Comparison of ENCODE assay signal across 17 cellular contexts in the genomic region with DNA sequence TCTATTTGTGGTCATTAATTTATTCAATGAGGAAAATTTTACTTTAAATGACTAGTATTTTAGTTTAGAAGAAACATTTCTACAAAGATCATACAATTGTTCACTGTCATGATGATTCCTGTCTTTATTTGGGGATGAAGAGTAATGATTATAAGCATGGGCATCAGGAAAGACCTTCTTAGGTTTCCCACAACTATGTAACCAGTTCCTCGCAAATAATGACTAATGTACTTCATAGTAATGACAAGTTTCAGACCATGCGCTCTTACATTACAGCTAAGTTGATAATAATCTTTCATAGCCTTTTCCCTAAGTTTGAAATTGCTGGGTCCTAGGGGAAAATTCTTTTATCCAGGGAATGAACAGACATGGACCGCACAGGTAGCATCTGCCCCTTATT.
DNase-seq lines count a peak whose midpoint lies in the region; ATAC-seq, FAIRE-seq and TF ChIP-seq lines count a peak whose summit lies in the region.
"Had no signal": no experiment of that assay in that cellular context is flagged by ENCODE, and none has a peak within 500 bp of the region (broad histone marks: within the 10 kb centered on the region; RNA-seq: fewer than 3 reads in every experiment).

No MANE protein-coding gene starts in this region.

- H3F3A ChIP-seq in PC-9 (ENCODE audit: insufficient read depth, low read depth): peaks cover 20% of the 10 kb centered on the region

- peaks cover 5% of the 10 kb centered on the region for H3K36me3 Mint-ChIP-seq in Calu3 (ENCODE audit: insufficient read depth, unreplicated experiment)

- H3K27ac Mint-ChIP-seq in Calu3 (ENCODE audit: unreplicated experiment): peak overlapping the region; percentile 37
- H3K27ac Mint-ChIP-seq: CD4-positive, alpha-beta T cell; H9 had no signal

- peaks cover 66% of the 10 kb centered on the region for H3K4me1 Mint-ChIP-seq in Calu3 (ENCODE audit: low read depth, unreplicated experiment)

- no peaks in the 10 kb centered on the region for H3K36me3 ChIP-seq in PC-9 (ENCODE audit: low read depth)
- H3K36me3 ChIP-seq in HepG2 (replicated peaks in 1 of 2; ENCODE audit: control insufficient read depth in 1 of 2, insufficient read depth in 2 of 2, low read length in 2 of 2): no peaks in the 10 kb centered on the region
- H3K36me3 ChIP-seq: BLaER1 treated with 17β-estradiol and CSF1 and Interleukin-3, amounts not matched to agents 10 nM and 100 nM had no signal

- WGBS in HepG2 (ENCODE audit: low lambda C conversion rate): 100% methylated on average over 3 of the region's 3 CpGs

- DNase-seq in Calu3 (no peak), HCEC 1CT (peak; percentile 48), PC-9 (peak in 1 of 2 experiments; percentile 87), epithelial cell of prostate (ENCODE audit: low read depth, low spot score) (peak; percentile 75), GM19240 (ENCODE audit: insufficient read length, low spot score) (no peak), HepG2 (ENCODE audit: low spot score) (no peak)
- DNase-seq: ACHN; CD4-positive, alpha-beta T cell; DND-41; GOT3; H9; IMR-90; KBM-7 had no signal

- no peaks in the 10 kb centered on the region for H3K9me3 Mint-ChIP-seq in Calu3 (ENCODE audit: low read depth, unreplicated experiment)
- H3K9me3 Mint-ChIP-seq: CD4-positive, alpha-beta T cell; H9 had no signal

- H4K20me1 ChIP-seq in PC-9 (ENCODE audit: insufficient read depth) (no peaks in the 10 kb centered on the region), HepG2 (ENCODE audit: insufficient read depth, low read length) (no peaks in the 10 kb centered on the region)
- H4K20me1 ChIP-seq: BLaER1 treated with 17β-estradiol and CSF1 and Interleukin-3, amounts not matched to agents 10 nM and 100 nM had no signal

- intact Hi-C loops in Calu3 (cut with micrococcal nuclease; ENCODE audit: unreplicated experiment): no loop called here
- intact Hi-C loops in PC-9 (cut with micrococcal nuclease; ENCODE audit: unreplicated experiment): no loop called here
- intact Hi-C loops in HepG2 (cut with micrococcal nuclease; ENCODE audit: unreplicated experiment): no loop called here

- H3K27me3 Mint-ChIP-seq in Calu3 (ENCODE audit: unreplicated experiment): no peaks in the 10 kb centered on the region

- peak overlapping the region; percentile 65 for H3K27ac ChIP-seq in PC-9
- H3K27ac ChIP-seq in epithelial cell of prostate: peak overlapping the region; percentile 94
- no peak overlapping the region for H3K27ac ChIP-seq in HepG2 (ENCODE audit: extremely low read length, insufficient read depth, low read length)
- H3K27ac ChIP-seq: BLaER1 treated with 17β-estradiol and CSF1 and Interleukin-3, amounts not matched to agents 10 nM and 100 nM had no signal

- H2AFZ ChIP-seq in PC-9 (no peak overlapping the region), HepG2 (ENCODE audit: low read length) (no peak overlapping the region)

- peaks cover 23% of the 10 kb centered on the region for H3K4me1 ChIP-seq in PC-9 (replicated peaks; ENCODE audit: insufficient read depth)
- H3K4me1 ChIP-seq in HepG2 (ENCODE audit: insufficient read depth, low read length): peaks cover 10% of the 10 kb centered on the region
- H3K4me1 ChIP-seq: BLaER1 treated with 17β-estradiol and CSF1 and Interleukin-3, amounts not matched to agents 10 nM and 100 nM had no signal

- peaks cover 28% of the 10 kb centered on the region for H3K79me2 ChIP-seq in PC-9 (ENCODE audit: low read depth)
- no peaks in the 10 kb centered on the region for H3K79me2 ChIP-seq in HepG2 (ENCODE audit: insufficient read depth, low read length)

- H3K9ac ChIP-seq in HepG2 (ENCODE audit: insufficient read depth, low read depth, low read length): no peak overlapping the region
- H3K9ac ChIP-seq: BLaER1 treated with 17β-estradiol and CSF1 and Interleukin-3, amounts not matched to agents 10 nM and 100 nM had no signal

- TF ChIP-seq POLR2A in HepG2 (IDR thresholded peaks at IDR 0.05; ENCODE audit: insufficient read depth in 1 of 2, low read depth in 2 of 2, low read length in 2 of 2): no peak

- BruUV-seq in Calu3 (replicated peaks; lab: Mats Ljungman, UMichigan) (no TSS peak), PC-9 (replicated peaks; lab: Mats Ljungman, UMichigan) (no TSS peak), HepG2 (replicated peaks; lab: Mats Ljungman, UMichigan) (no TSS peak)

- H3K4me2 ChIP-seq in PC-9 (peak overlapping the region; percentile 32), HepG2 (ENCODE audit: low read depth, low read length) (no peak overlapping the region)
- H3K4me2 ChIP-seq: BLaER1 treated with 17β-estradiol and CSF1 and Interleukin-3, amounts not matched to agents 10 nM and 100 nM had no signal

- ATAC-seq in HepG2: no peak
- no peak for ATAC-seq in HG02970 (IDR thresholded peaks at IDR 0.05; ENCODE audit: low FRiP score, unreplicated experiment)
- no peak for ATAC-seq in GM19035 (IDR thresholded peaks at IDR 0.05; ENCODE audit: unreplicated experiment)

- CTCF ChIA-PET in Calu3 (lab: Charles Lee): interaction anchor here (1.8 kb wide), 1 partner anchor 100 kb away, joined by 5 read pairs; no protein-coding TSS in a partner anchor
- CTCF ChIA-PET in PC-9 (lab: Charles Lee): interaction anchor here (0.6 kb wide), 1 partner anchor 24 kb away, joined by 3 read pairs; no protein-coding TSS in a partner anchor
- CTCF ChIA-PET in HepG2 (lab: Yijun Ruan, JAX; ENCODE audit: low intra/inter-chr PET ratio, low total read pairs): no interaction called here

- no peak for FAIRE-seq in HepG2 (lab: Jason Lieb, UNC)
- FAIRE-seq: GM18507 had no signal

- in situ Hi-C loops in HepG2 (cut with HindIII; ENCODE audit: extremely low pct_ligation_motif_present, low pct_unique_long_range_greater_than_20kb): no loop called here

- TF ChIP-seq CTCF in Calu3 (IDR thresholded peaks at IDR 0.05; ENCODE audit: unreplicated experiment): no peak
- no peak for TF ChIP-seq CTCF in PC-9 (conservative IDR thresholded peaks at IDR 0.05)
- TF ChIP-seq CTCF in HepG2 (CRISPR knock-in tag; IDR thresholded peaks at IDR 0.05): no peak

- no peak overlapping the region for H3K4me3 Mint-ChIP-seq in Calu3 (ENCODE audit: low read depth, unreplicated experiment)
- H3K4me3 Mint-ChIP-seq: CD4-positive, alpha-beta T cell; H9 had no signal

- POLR2A ChIA-PET in PC-9 (lab: Charles Lee; ENCODE audit: unreplicated experiment) (interaction anchor here (0.8 kb wide), 1 partner anchor 13 kb away, joined by 4 read pairs; no protein-coding TSS in a partner anchor), HepG2 (lab: Yijun Ruan, JAX) (no interaction called here)

- H3K27me3 ChIP-seq in PC-9 (ENCODE audit: insufficient read depth, low read depth): no peaks in the 10 kb centered on the region
- H3K27me3 ChIP-seq in HepG2 (ENCODE audit: control insufficient read depth in 1 of 2, insufficient read depth in 2 of 2, low read length in 2 of 2): no peaks in the 10 kb centered on the region
- H3K27me3 ChIP-seq: BLaER1 treated with 17β-estradiol and CSF1 and Interleukin-3, amounts not matched to agents 10 nM and 100 nM had no signal

- no peak overlapping the region for H3K4me3 ChIP-seq in PC-9
- no peak overlapping the region for H3K4me3 ChIP-seq in HepG2 (replicated peaks in 1 of 3; ENCODE audit: insufficient read depth in 1 of 3, low read depth in 2 of 3, low read length in 3 of 3)
- H3K4me3 ChIP-seq: BLaER1 treated with 17β-estradiol and CSF1 and Interleukin-3, amounts not matched to agents 10 nM and 100 nM had no signal

- H3K9me2 ChIP-seq in PC-9 (ENCODE audit: insufficient read depth): no peaks in the 10 kb centered on the region

- no peak for TF ChIP-seq RAD21 in HepG2 (CRISPR knock-in tag; IDR thresholded peaks at IDR 0.05)

- no peak for TF ChIP-seq EP300 in HepG2 (IDR thresholded peaks at IDR 0.05; ENCODE audit: low read depth in 2 of 2, low read length in 2 of 2)
- TF ChIP-seq EP300 in HepG2 (CRISPR knock-in tag; IDR thresholded peaks at IDR 0.05; ENCODE audit: borderline replicate concordance): no peak

- H3K9me3 ChIP-seq in PC-9 (ENCODE audit: insufficient read depth, low read depth) (no peaks in the 10 kb centered on the region), HepG2 (ENCODE audit: low read length) (no peaks in the 10 kb centered on the region)
- H3K9me3 ChIP-seq: BLaER1 treated with 17β-estradiol and CSF1 and Interleukin-3, amounts not matched to agents 10 nM and 100 nM had no signal

TF ChIP-seq in HepG2, 621 proteins besides CTCF, POLR2A, EP300 and RAD21 (continues in another document):
- TF ChIP-seq ZNF230 (CRISPR knock-in tag; IDR thresholded peaks at IDR 0.05) (no peak), CENPX (CRISPR knock-in tag; IDR thresholded peaks at IDR 0.05) (no peak)
- TF ChIP-seq, protein P1, sequence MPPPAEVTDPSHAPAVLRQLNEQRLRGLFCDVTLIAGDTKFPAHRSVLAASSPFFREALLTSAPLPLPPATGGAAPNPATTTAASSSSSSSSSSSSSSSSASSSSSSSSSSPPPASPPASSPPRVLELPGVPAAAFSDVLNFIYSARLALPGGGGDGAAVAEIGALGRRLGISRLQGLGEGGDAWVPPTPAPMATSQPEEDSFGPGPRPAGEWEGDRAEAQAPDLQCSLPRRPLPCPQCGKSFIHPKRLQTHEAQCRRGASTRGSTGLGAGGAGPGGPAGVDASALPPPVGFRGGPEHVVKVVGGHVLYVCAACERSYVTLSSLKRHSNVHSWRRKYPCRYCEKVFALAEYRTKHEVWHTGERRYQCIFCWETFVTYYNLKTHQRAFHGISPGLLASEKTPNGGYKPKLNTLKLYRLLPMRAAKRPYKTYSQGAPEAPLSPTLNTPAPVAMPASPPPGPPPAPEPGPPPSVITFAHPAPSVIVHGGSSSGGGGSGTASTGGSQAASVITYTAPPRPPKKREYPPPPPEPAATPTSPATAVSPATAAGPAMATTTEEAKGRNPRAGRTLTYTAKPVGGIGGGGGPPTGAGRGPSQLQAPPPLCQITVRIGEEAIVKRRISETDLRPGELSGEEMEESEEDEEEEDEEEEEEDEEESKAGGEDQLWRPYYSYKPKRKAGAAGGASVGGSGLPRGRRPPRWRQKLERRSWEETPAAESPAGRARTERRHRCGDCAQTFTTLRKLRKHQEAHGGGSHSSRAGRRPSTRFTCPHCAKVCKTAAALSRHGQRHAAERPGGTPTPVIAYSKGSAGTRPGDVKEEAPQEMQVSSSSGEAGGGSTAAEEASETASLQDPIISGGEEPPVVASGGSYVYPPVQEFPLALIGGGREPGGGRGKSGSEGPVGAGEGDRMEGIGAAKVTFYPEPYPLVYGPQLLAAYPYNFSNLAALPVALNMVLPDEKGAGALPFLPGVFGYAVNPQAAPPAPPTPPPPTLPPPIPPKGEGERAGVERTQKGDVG (CRISPR knock-in tag; IDR thresholded peaks at IDR 0.05; ENCODE audit: borderline replicate concordance): no peak

Comparison
In these comparisons a context has a peak if more than half of its experiments do, and no peak if none do; other contexts are left out.
1. DNase-seq: peak in HCEC 1CT (single experiment) and epithelial cell of prostate (single experiment); none in Calu3 (single experiment), GM19240 (single experiment) and HepG2 (single experiment).